Comparison of ENCODE assay signal across 8 cellular contexts in genomic region chr5:149680810-149681221, GRCh38. TPM values are rescaled to one million over a fixed set of nuclear protein-coding genes. Genes with fewer than 3 reads are reported as not detected.
A peak's percentile ranks its signal among the peaks of the same experiment; 100 is the strongest.
DNase-seq lines count a peak whose midpoint lies in the region; ATAC-seq lines count a peak whose summit lies in the region.

No MANE protein-coding gene starts in this region.

- no peaks in the 10 kb centered on the region for H3K9me3 Mint-ChIP-seq in activated naive CD8-positive, alpha-beta T cell treated with anti-CD3 and anti-CD28 coated beads, Interleukin-2, amount 50 U/mL, for 24 hours

- H3K4me1 Mint-ChIP-seq in activated naive CD8-positive, alpha-beta T cell treated with anti-CD3 and anti-CD28 coated beads, Interleukin-2, amount 50 U/mL, for 24 hours: peaks cover 2% of the 10 kb centered on the region

- ATAC-seq in GM18870 (IDR thresholded peaks at IDR 0.05; ENCODE audit: unreplicated experiment) (peak; percentile 92), HG02884 (IDR thresholded peaks at IDR 0.05; ENCODE audit: unreplicated experiment) (peak; percentile 99)
- no peak for ATAC-seq in activated naive CD8-positive, alpha-beta T cell treated with anti-CD3 and anti-CD28 coated beads, Interleukin-2, amount 50 U/mL, for 24 hours

- no peak overlapping the region for H3K4me3 Mint-ChIP-seq in activated naive CD8-positive, alpha-beta T cell treated with anti-CD3 and anti-CD28 coated beads, Interleukin-2, amount 50 U/mL, for 24 hours

- in situ Hi-C loops in ACHN (cut with HindIII; ENCODE audit: low pct_ligation_motif_present, low pct_unique_long_range_greater_than_20kb, low sequenced_read_pairs): no loop called here

- intact Hi-C loops in posterior vena cava (cut with DNase I): loop anchor here in 1 of 2 donors (1.0 kb wide), 1 partner anchor 176 kb away; no protein-coding TSS in a partner anchor

- peak; percentile 58 for DNase-seq in OCI-M1 (lab: John Stamatoyannopoulos, UW)
- DNase-seq in posterior vena cava (ENCODE audit: low spot score): peak; percentile 84
- DNase-seq in activated naive CD4-positive, alpha-beta T cell treated with Interleukin-2 at 50 U/mL for 16 hours: no peak
- no peak for DNase-seq in ACHN
- no peak for DNase-seq in activated naive CD8-positive, alpha-beta T cell treated with anti-CD3 and anti-CD28 coated beads, Interleukin-2, amount 50 U/mL, for 24 hours
- no peak for DNase-seq in activated T-cell treated with anti-CD3 and anti-CD28 coated beads, Interleukin-2, amount 50 U/mL, for 1 hour

- H3K27me3 Mint-ChIP-seq in activated naive CD8-positive, alpha-beta T cell treated with anti-CD3 and anti-CD28 coated beads, Interleukin-2, amount 50 U/mL, for 24 hours: peaks cover 6% of the 10 kb centered on the region

- no peaks in the 10 kb centered on the region for H3K36me3 Mint-ChIP-seq in activated naive CD8-positive, alpha-beta T cell treated with anti-CD3 and anti-CD28 coated beads, Interleukin-2, amount 50 U/mL, for 24 hours (ENCODE audit: low read depth)

- H3K27ac Mint-ChIP-seq in activated naive CD8-positive, alpha-beta T cell treated with anti-CD3 and anti-CD28 coated beads, Interleukin-2, amount 50 U/mL, for 24 hours: no peak overlapping the region

RNA-seq across cellular contexts. Expression of gene PPARGC1B, which starts 49.3 kb away (rescaled TPM):
- total RNA-seq in posterior vena cava: 1 to 10 TPM; 7.2 to 8.7 TPM

Comparison
In these comparisons a context has a peak if more than half of its experiments do, and no peak if none do; other contexts are left out.
1. DNase-seq: peak in OCI-M1 (single experiment) and posterior vena cava (single experiment); none in activated naive CD4-positive, alpha-beta T cell treated with Interleukin-2 at 50 U/mL for 16 hours (single experiment), ACHN (single experiment), activated naive CD8-positive, alpha-beta T cell treated with anti-CD3 and anti-CD28 coated beads, Interleukin-2, amount 50 U/mL, for 24 hours (single experiment) and activated T-cell treated with anti-CD3 and anti-CD28 coated beads, Interleukin-2, amount 50 U/mL, for 1 hour (single experiment).